ENCODE assay signal across 8 cellular contexts in genomic region chr15:94987085-94987484, GRCh38.
"Had no signal": no experiment of that assay in that cellular context is flagged by ENCODE, and none has a peak within 500 bp of the region (broad histone marks: within the 10 kb centered on the region; RNA-seq: fewer than 3 reads in every experiment).

No MANE protein-coding gene starts in this region.

- H3K4me2 ChIP-seq: KMS-11 had no signal

- H3K27ac ChIP-seq: HL-60, KMS-11 had no signal

- H3K9ac ChIP-seq: KMS-11 had no signal

- ATAC-seq: HepG2 had no signal

- DNase-seq: IMR-90, Karpas-422, KBM-7, KG1 had no signal

- FAIRE-seq: HepG2, HTR-8/SVneo had no signal
